In genomic region chr9:89179535-89179919, GRCh38 we compare ENCODE assay signal across 8 cellular contexts. TPM values are rescaled to one million over a fixed set of nuclear protein-coding genes. Genes with fewer than 3 reads are reported as not detected.
A peak's percentile ranks its signal among the peaks of the same experiment; 100 is the strongest.
DNase-seq lines count a peak whose midpoint lies in the region; ATAC-seq and TF ChIP-seq lines count a peak whose summit lies in the region.

No MANE protein-coding gene starts in this region.

- no peaks in the 10 kb centered on the region for H3K9me3 ChIP-seq in cardiac muscle cell (ENCODE audit: low read depth)
- H3K9me3 ChIP-seq in body of pancreas = no peaks in the 10 kb centered on the region
- no peaks in the 10 kb centered on the region for H3K9me3 ChIP-seq in left lung
- H3K9me3 ChIP-seq in transverse colon = no peaks in the 10 kb centered on the region

- ATAC-seq in body of pancreas = no peak
- peak; percentile 3 for ATAC-seq in left lung
- no peak for ATAC-seq in HG02588 (IDR thresholded peaks at IDR 0.05; ENCODE audit: unreplicated experiment)
- no peak for ATAC-seq in GM21825 (IDR thresholded peaks at IDR 0.05; ENCODE audit: unreplicated experiment)

- H3K4me3 ChIP-seq in cardiac muscle cell (peak overlapping the region; percentile 20), body of pancreas (no peak overlapping the region), left lung (peak overlapping the region; percentile 10 to 49), transverse colon (peak overlapping the region in 3 of 4 donors; percentile 20 to 39 (median 24))

- 19 to 26% methylated on average over 6 of the region's 6 CpGs for WGBS in body of pancreas, 2 donors
- 7 to 23% methylated on average over 2 to 6 of the region's 6 CpGs for WGBS in transverse colon (ENCODE audit: low coverage in 1 of 2), 2 donors

- in situ Hi-C loops in transverse colon (cut with MboI; ENCODE audit: low pct_ligation_motif_present in 1 of 4, low pct_unique_long_range_greater_than_20kb in 1 of 4, low sequenced_read_pairs in 3 of 4) = no loop called here

- H3K27ac ChIP-seq in cardiac muscle cell (no peak overlapping the region), body of pancreas (peak overlapping the region; percentile 85 to 95 (median 90)), left lung (peak overlapping the region; percentile 79 to 93), transverse colon (peak overlapping the region; percentile 61 to 86 (median 75))

- TF ChIP-seq CTCF in cardiac muscle cell (IDR thresholded peaks at IDR 0.05; ENCODE audit: low read depth, low read length) = no peak
- TF ChIP-seq CTCF in body of pancreas (IDR thresholded peaks at IDR 0.05) = no peak
- no peak for TF ChIP-seq CTCF in left lung (IDR thresholded peaks at IDR 0.05)
- TF ChIP-seq CTCF in transverse colon (IDR thresholded peaks at IDR 0.05) = peak in 1 of 5 experiments; percentile 10

- no peak for TF ChIP-seq EP300 in transverse colon (IDR thresholded peaks at IDR 0.05; ENCODE audit: low read depth)

- H3K27me3 ChIP-seq in cardiac muscle cell (peaks cover 59% of the 10 kb centered on the region), body of pancreas (no peaks in the 10 kb centered on the region), left lung (peaks cover 11 to 68% of the 10 kb centered on the region in 2 donors), transverse colon (peaks cover 44% of the 10 kb centered on the region)

- intact Hi-C loops in cardiac septum (cut with DNase I) (loop anchor here (10.0 kb wide), 1 partner anchor 55 kb away; no protein-coding TSS in a partner anchor), body of pancreas (cut with DNase I) (no loop called here), left lung (cut with DNase I) (no loop called here), transverse colon (cut with DNase I; ENCODE audit: low total_unique reads) (no loop called here)

- DNase-seq in cardiac muscle cell (ENCODE audit: low read depth in 1 of 2, low spot score in 1 of 2) (peak; percentile 4 to 72), cardiac septum (ENCODE audit: low spot score) (no peak), body of pancreas (no peak), left lung (no peak), transverse colon (no peak), GM19238 (ENCODE audit: insufficient read length, low spot score) (no peak)

- H3K4me1 ChIP-seq in cardiac muscle cell (ENCODE audit: low read depth) = peaks cover 5% of the 10 kb centered on the region
- peaks cover 25% of the 10 kb centered on the region for H3K4me1 ChIP-seq in body of pancreas
- H3K4me1 ChIP-seq in left lung = peaks cover 11 to 20% of the 10 kb centered on the region in 2 donors
- peaks cover 2 to 35% (median 28%) of the 10 kb centered on the region in 4 donors for H3K4me1 ChIP-seq in transverse colon

- no peak for TF ChIP-seq POLR2A in body of pancreas (IDR thresholded peaks at IDR 0.05)
- no peak for TF ChIP-seq POLR2A in transverse colon (IDR thresholded peaks at IDR 0.05)

- H3K36me3 ChIP-seq in cardiac muscle cell (no peaks in the 10 kb centered on the region), body of pancreas (replicated peaks in 1 of 2; ENCODE audit: insufficient read depth in 1 of 2, low read depth in 2 of 2) (no peaks in the 10 kb centered on the region), left lung (no peaks in the 10 kb centered on the region), transverse colon (no peaks in the 10 kb centered on the region)

RNA-seq across cellular contexts. Expression of gene SHC3, which starts 0.9 kb away (rescaled TPM):
- total RNA-seq in cardiac muscle cell (0.27 and 0.53 TPM in 2 replicates), cardiac septum (0.16 TPM), body of pancreas (1 to 10 TPM; 5.7 to 6.9 TPM), left lung (10 to 100 TPM; 12.7 to 19.2 TPM), transverse colon (1 to 10 TPM; 1.1 to 4.8 (median 2.7) TPM)
- polyA plus RNA-seq in cardiac muscle cell = 0.07 and 0.34 TPM in 2 replicates

Comparison
In these comparisons a context has a peak if more than half of its experiments do, and no peak if none do; other contexts are left out.
1. DNase-seq: peak in cardiac muscle cell (2 of 2); none in cardiac septum (single experiment), body of pancreas (0 of 4), left lung (0 of 2), transverse colon (single experiment) and GM19238 (single experiment).
2. H3K4me3 ChIP-seq: peak in cardiac muscle cell (single experiment), left lung (2 of 2) and transverse colon (3 of 4); none in body of pancreas (0 of 2).